In genomic region chr5:177142029-177142681, GRCh38 we compare ENCODE assay signal across 18 cellular contexts. TPM values are rescaled to one million over a fixed set of nuclear protein-coding genes. Genes with fewer than 3 reads are reported as not detected.
DNase-seq lines count a peak whose midpoint lies in the region; TF ChIP-seq lines count a peak whose summit lies in the region.
"Had no signal": no experiment of that assay in that cellular context is flagged by ENCODE, and none has a peak within 500 bp of the region (broad histone marks: within the 10 kb centered on the region; RNA-seq: fewer than 3 reads in every experiment).

No MANE protein-coding gene starts in this region.

- no peaks in the 10 kb centered on the region for H3K9me2 ChIP-seq in Karpas-422 (replicated peaks; ENCODE audit: insufficient read depth, low read length)

- H2AFZ ChIP-seq in Karpas-422 (ENCODE audit: low read length) = no peak overlapping the region

- H3K9ac ChIP-seq in Karpas-422 (ENCODE audit: low read length) = no peak overlapping the region
- H3K9ac ChIP-seq: BLaER1 treated with 17β-estradiol and CSF1 and Interleukin-3, amounts not matched to agents 10 nM and 100 nM had no signal

- H3K4me1 ChIP-seq in cardiac muscle cell (ENCODE audit: low read depth) = peaks cover 19% of the 10 kb centered on the region
- H3K4me1 ChIP-seq in neutrophil (ENCODE audit: control insufficient read depth in 1 of 2, insufficient read depth in 1 of 2, low read depth in 1 of 2, low read length in 1 of 2) = peaks cover 16 to 18% of the 10 kb centered on the region in 2 experiments
- H3K4me1 ChIP-seq in Karpas-422 (ENCODE audit: low read length) = peaks cover 2% of the 10 kb centered on the region; the same call in 1 of the 2 replicates

- H3K27ac ChIP-seq in cardiac muscle cell (peak overlapping the region; percentile 77), neutrophil (peak overlapping the region; percentile 71), Karpas-422 (ENCODE audit: low read length) (no peak overlapping the region)
- H3K27ac ChIP-seq: BLaER1 treated with 17β-estradiol and CSF1 and Interleukin-3, amounts not matched to agents 10 nM and 100 nM; gastroesophageal sphincter; stomach; WERI-Rb-1 had no signal

- H3K9me3 ChIP-seq in cardiac muscle cell (ENCODE audit: low read depth) (no peaks in the 10 kb centered on the region), neutrophil (no peaks in the 10 kb centered on the region), Karpas-422 (ENCODE audit: low read length) (no peaks in the 10 kb centered on the region)
- H3K9me3 ChIP-seq: BLaER1 treated with 17β-estradiol and CSF1 and Interleukin-3, amounts not matched to agents 10 nM and 100 nM; gastroesophageal sphincter; stomach had no signal

- TF ChIP-seq CTCF in cardiac muscle cell (IDR thresholded peaks at IDR 0.05; ENCODE audit: low read depth, low read length) (no peak), neutrophil (IDR thresholded peaks at IDR 0.05) (no peak)

- peaks cover 93% of the 10 kb centered on the region for H3K79me2 ChIP-seq in Karpas-422 (ENCODE audit: low read length)

- H3K4me3 ChIP-seq in cardiac muscle cell (no peak overlapping the region), neutrophil (ENCODE audit: low read depth in 1 of 2, low read length in 1 of 2) (peak overlapping the region in 1 of 2 experiments; percentile 21), Karpas-422 (ENCODE audit: low read length) (no peak overlapping the region)
- H3K4me3 ChIP-seq: BLaER1 treated with 17β-estradiol and CSF1 and Interleukin-3, amounts not matched to agents 10 nM and 100 nM; gastroesophageal sphincter; stomach had no signal

- H3K36me3 ChIP-seq in cardiac muscle cell = peaks cover 20% of the 10 kb centered on the region
- H3K36me3 ChIP-seq in neutrophil = peaks cover 44% of the 10 kb centered on the region
- H3K36me3 ChIP-seq in Karpas-422 (ENCODE audit: insufficient read depth, low read length) = peaks cover 59% of the 10 kb centered on the region

- H4K20me1 ChIP-seq in Karpas-422 (ENCODE audit: insufficient read depth, low read depth, low read length) = peaks cover 33% of the 10 kb centered on the region

- H3K4me2 ChIP-seq in Karpas-422 (ENCODE audit: low read depth, low read length, poor library complexity, severe bottlenecking) = no peak overlapping the region
- H3K4me2 ChIP-seq: BLaER1 treated with 17β-estradiol and CSF1 and Interleukin-3, amounts not matched to agents 10 nM and 100 nM had no signal

- DNase-seq in DMS53 (lab: John Stamatoyannopoulos, UW) = peak; percentile 14
- DNase-seq in DMS53 treated with DMSO at 0.1 percent for 48 hours (lab: John Stamatoyannopoulos, UW; ENCODE audit: unreplicated experiment) = no peak
- peak; percentile 22 for DNase-seq in NCI-H774 (lab: John Stamatoyannopoulos, UW)
- DNase-seq in cardiac muscle cell (ENCODE audit: low read depth in 1 of 2, low spot score in 1 of 2) = peak in 1 of 2 donors; percentile 51
- DNase-seq in hypothalamus (lab: John Stamatoyannopoulos, UW) = no peak
- DNase-seq in stimulated activated CD8-positive, alpha-beta memory T cell treated with anti-CD3 and anti-CD28 coated beads, Interleukin-4, amount 100 ng/mL, for 48 hours = no peak
- DNase-seq in Karpas-422 = no peak
- DNase-seq: activated CD8-positive, alpha-beta T cell treated with anti-CD3 and anti-CD28 coated beads, Interleukin-2, amount 10 ng/mL, durations not matched to agents 7 days and 5 days; activated T-cell treated with anti-CD3 and anti-CD28 coated beads, Interleukin-2, amount 50 U/mL, for 72 hours; KBM-7; NCI-H1092; nephron progenitor cell; stomach; T-helper 1 cell; WERI-Rb-1 had no signal

- H3K27me3 ChIP-seq in cardiac muscle cell = no peaks in the 10 kb centered on the region
- H3K27me3 ChIP-seq in neutrophil = no peaks in the 10 kb centered on the region
- no peaks in the 10 kb centered on the region for H3K27me3 ChIP-seq in Karpas-422 (ENCODE audit: low read length)
- H3K27me3 ChIP-seq: BLaER1 treated with 17β-estradiol and CSF1 and Interleukin-3, amounts not matched to agents 10 nM and 100 nM; gastroesophageal sphincter; stomach had no signal

RNA-seq across cellular contexts. Expression of gene NSD1, which starts 8.6 kb away (rescaled TPM):
- total RNA-seq in cardiac muscle cell = 29.7 and 37.9 TPM in 2 replicates
- polyA plus RNA-seq in cardiac muscle cell = 37.8 and 44.0 TPM in 2 replicates
- 70.9 and 76.5 TPM in 2 replicates for total RNA-seq in Karpas-422 (2014; rRNA removed; shearing (Covaris generic); ENCODE audit: low replicate concordance)

RNA-seq across cellular contexts. Expression of gene FGFR4, which starts 55.4 kb away (rescaled TPM):
- total RNA-seq in cardiac muscle cell = 1.1 and 2.8 TPM in 2 replicates
- 0.96 and 1.8 TPM in 2 replicates for polyA plus RNA-seq in cardiac muscle cell
- total RNA-seq in Karpas-422 (2014; rRNA removed; shearing (Covaris generic); ENCODE audit: low replicate concordance) = 2.4 and 3.6 TPM in 2 replicates

Comparison
In these comparisons a context has a peak if more than half of its experiments do, and no peak if none do; other contexts are left out.
1. DNase-seq: peak in DMS53 (single experiment) and NCI-H774 (single experiment); none in DMS53 treated with DMSO at 0.1 percent for 48 hours (single experiment), hypothalamus (0 of 51), stimulated activated CD8-positive, alpha-beta memory T cell treated with anti-CD3 and anti-CD28 coated beads, Interleukin-4, amount 100 ng/mL, for 48 hours (single experiment) and Karpas-422 (single experiment).